Comparison of ENCODE assay signal across 28 cellular contexts in genomic region chr3:4856136-4856535, GRCh38.
A peak's percentile ranks its signal among the peaks of the same experiment; 100 is the strongest.
DNase-seq lines count a peak whose midpoint lies in the region; ATAC-seq and TF ChIP-seq lines count a peak whose summit lies in the region.
"Had no signal": no experiment of that assay in that cellular context is flagged by ENCODE, and none has a peak within 500 bp of the region (broad histone marks: within the 10 kb centered on the region; RNA-seq: fewer than 3 reads in every experiment).

No MANE protein-coding gene starts in this region.

- CTCF ChIA-PET in activated CD4-positive, alpha-beta memory T cell treated with anti-CD3 and anti-CD28 coated beads for 36 hours (lab: Charles Lee) = interaction anchor here (1.0 kb wide), 1 partner anchor 116 kb away, joined by 3 read pairs; no protein-coding TSS in a partner anchor
- CTCF ChIA-PET in activated CD4-positive, alpha-beta memory T cell treated with anti-CD3 and anti-CD28 coated beads, Interleukin-2, amount 10 ng/mL, durations not matched to agents 7 days and 5 days (lab: Charles Lee) = no interaction called here

- POLR2A ChIA-PET in activated CD4-positive, alpha-beta memory T cell treated with anti-CD3 and anti-CD28 coated beads for 36 hours (lab: Charles Lee) = no interaction called here
- POLR2A ChIA-PET in activated CD4-positive, alpha-beta memory T cell treated with anti-CD3 and anti-CD28 coated beads, Interleukin-2, amount 10 ng/mL, durations not matched to agents 7 days and 5 days (lab: Charles Lee) = no interaction called here

- H3K36me3 ChIP-seq in right lobe of liver = no peaks in the 10 kb centered on the region
- H3K36me3 ChIP-seq: adrenal gland, HAP-1, prostate gland, sigmoid colon, thoracic aorta, WERI-Rb-1 had no signal

- no peaks in the 10 kb centered on the region for H3K27me3 ChIP-seq in right lobe of liver
- H3K27me3 ChIP-seq: adrenal gland, body of pancreas, sigmoid colon had no signal

- H3K4me1 Mint-ChIP-seq in activated CD4-positive, alpha-beta memory T cell treated with anti-CD3 and anti-CD28 coated beads for 36 hours (ENCODE audit: low read depth) = peaks cover 49% of the 10 kb centered on the region
- peaks cover 51% of the 10 kb centered on the region for H3K4me1 Mint-ChIP-seq in activated CD4-positive, alpha-beta memory T cell treated with anti-CD3 and anti-CD28 coated beads, Interleukin-2, amount 10 ng/mL, durations not matched to agents 7 days and 5 days
- H3K4me1 Mint-ChIP-seq in activated T-helper 17 cell treated with anti-CD3 and anti-CD28 coated beads, Interleukin-2, amount 50 U/mL, for 72 hours = peaks cover 44% of the 10 kb centered on the region
- peaks cover 16% of the 10 kb centered on the region for H3K4me1 Mint-ChIP-seq in endothelial cell (ENCODE audit: unreplicated experiment)

- no peak overlapping the region for H3K4me3 Mint-ChIP-seq in activated CD4-positive, alpha-beta memory T cell treated with anti-CD3 and anti-CD28 coated beads for 36 hours
- H3K4me3 Mint-ChIP-seq in activated CD4-positive, alpha-beta memory T cell treated with anti-CD3 and anti-CD28 coated beads, Interleukin-2, amount 10 ng/mL, durations not matched to agents 7 days and 5 days = no peak overlapping the region
- peak overlapping the region; percentile 19 for H3K4me3 Mint-ChIP-seq in activated T-helper 17 cell treated with anti-CD3 and anti-CD28 coated beads, Interleukin-2, amount 50 U/mL, for 72 hours
- no peak overlapping the region for H3K4me3 Mint-ChIP-seq in endothelial cell (ENCODE audit: unreplicated experiment)
- H3K4me3 Mint-ChIP-seq: stimulated activated naive B cell treated with anti-CD40 and anti-IgM and Interleukin-4, amounts not matched to agents 10 μg/mL and 1 μg/mL and 100 μg/mL, for 72 hours had no signal

- WGBS in right lobe of liver (ENCODE audit: insufficient coverage, low coverage, low lambda C conversion rate, missing lambda C conversion rate) = 13% methylated on average over 2 of the region's 2 CpGs

- H3K4me3 ChIP-seq in right lobe of liver = no peak overlapping the region
- H3K4me3 ChIP-seq: adrenal gland, body of pancreas, HAP-1, prostate gland, sigmoid colon, thoracic aorta had no signal

- ATAC-seq in HG02588 (IDR thresholded peaks at IDR 0.05; ENCODE audit: unreplicated experiment) (peak; percentile 49), right lobe of liver (peak; percentile 81 to 95 (median 88))
- ATAC-seq in activated T-helper 17 cell treated with anti-CD3 and anti-CD28 coated beads, Interleukin-2, amount 50 U/mL, for 72 hours (replicated peaks) = peak; percentile 52
- ATAC-seq: left ventricle myocardium superior; stimulated activated naive B cell treated with anti-CD40 and anti-IgM and Interleukin-4, amounts not matched to agents 10 μg/mL and 1 μg/mL and 100 μg/mL, for 72 hours had no signal

- H3K9me3 Mint-ChIP-seq in activated CD4-positive, alpha-beta memory T cell treated with anti-CD3 and anti-CD28 coated beads for 36 hours = peaks cover 9% of the 10 kb centered on the region
- H3K9me3 Mint-ChIP-seq in activated CD4-positive, alpha-beta memory T cell treated with anti-CD3 and anti-CD28 coated beads, Interleukin-2, amount 10 ng/mL, durations not matched to agents 7 days and 5 days = peaks cover 25% of the 10 kb centered on the region
- H3K9me3 Mint-ChIP-seq in activated T-helper 17 cell treated with anti-CD3 and anti-CD28 coated beads, Interleukin-2, amount 50 U/mL, for 72 hours = peaks cover 1% of the 10 kb centered on the region
- H3K9me3 Mint-ChIP-seq in endothelial cell (ENCODE audit: unreplicated experiment) = no peaks in the 10 kb centered on the region

- TF ChIP-seq POLR2A in right lobe of liver (IDR thresholded peaks at IDR 0.05) = no peak

- no peak for DNase-seq in activated CD4-positive, alpha-beta memory T cell treated with anti-CD3 and anti-CD28 coated beads for 36 hours
- DNase-seq in activated CD4-positive, alpha-beta memory T cell treated with anti-CD3 and anti-CD28 coated beads, Interleukin-2, amount 10 ng/mL, durations not matched to agents 7 days and 5 days = no peak
- DNase-seq in right lobe of liver (peak in 1 of 3 donors; percentile 33), NCI-H1417 (lab: John Stamatoyannopoulos, UW) (no peak), endothelial cell (ENCODE audit: low spot score) (no peak), ecto neural progenitor cell (ENCODE audit: low spot score) (no peak)
- DNase-seq: activated CD4-positive, alpha-beta T cell treated with anti-CD3 and anti-CD28 coated beads, Interleukin-2, amount 50 U/mL, for 1 hour; activated CD8-positive, alpha-beta memory T cell treated with anti-CD3 and anti-CD28 coated beads, Interleukin-2, amount 50 U/mL, for 48 hours; activated effector memory CD4-positive, alpha-beta T cell treated with anti-CD3 and anti-CD28 coated beads, Interleukin-2, amount 50 U/mL, for 16 hours; adrenal gland; body of pancreas; DMS 273 treated with DMSO at 0.1 percent for 48 hours; left ventricle myocardium superior; MV-4-11; NCI-H146; NCI-H446; SHP77; sigmoid colon; stimulated activated CD4-positive, alpha-beta T cell treated with anti-CD3 and anti-CD28 coated beads, Interleukin-4, amount 100 ng/mL, for 24 hours; stimulated activated naive B cell treated with anti-CD40 and anti-IgM and Interleukin-4, amounts not matched to agents 10 μg/mL and 1 μg/mL and 100 μg/mL, for 72 hours; T-helper 9 cell; WERI-Rb-1 had no signal

- H3K27ac Mint-ChIP-seq in activated CD4-positive, alpha-beta memory T cell treated with anti-CD3 and anti-CD28 coated beads for 36 hours = peak overlapping the region; percentile 3
- H3K27ac Mint-ChIP-seq in activated CD4-positive, alpha-beta memory T cell treated with anti-CD3 and anti-CD28 coated beads, Interleukin-2, amount 10 ng/mL, durations not matched to agents 7 days and 5 days = no peak overlapping the region
- H3K27ac Mint-ChIP-seq in activated T-helper 17 cell treated with anti-CD3 and anti-CD28 coated beads, Interleukin-2, amount 50 U/mL, for 72 hours = peak overlapping the region; percentile 92
- H3K27ac Mint-ChIP-seq in endothelial cell (ENCODE audit: unreplicated experiment) = no peak overlapping the region
- H3K27ac Mint-ChIP-seq: stimulated activated naive B cell treated with anti-CD40 and anti-IgM and Interleukin-4, amounts not matched to agents 10 μg/mL and 1 μg/mL and 100 μg/mL, for 72 hours had no signal

- H3K9me3 ChIP-seq in right lobe of liver = no peaks in the 10 kb centered on the region
- H3K9me3 ChIP-seq: body of pancreas, HAP-1, prostate gland had no signal

- TF ChIP-seq CTCF in right lobe of liver (IDR thresholded peaks at IDR 0.05) (no peak), endothelial cell (IDR thresholded peaks at IDR 0.05; ENCODE audit: unreplicated experiment) (no peak)

- peak overlapping the region in 2 of 3 donors; percentile 2 to 22 for H3K27ac ChIP-seq in right lobe of liver
- H3K27ac ChIP-seq: adrenal gland, sigmoid colon, thoracic aorta, WERI-Rb-1 had no signal

- H3K27me3 Mint-ChIP-seq in activated CD4-positive, alpha-beta memory T cell treated with anti-CD3 and anti-CD28 coated beads for 36 hours = no peaks in the 10 kb centered on the region
- no peaks in the 10 kb centered on the region for H3K27me3 Mint-ChIP-seq in activated CD4-positive, alpha-beta memory T cell treated with anti-CD3 and anti-CD28 coated beads, Interleukin-2, amount 10 ng/mL, durations not matched to agents 7 days and 5 days
- no peaks in the 10 kb centered on the region for H3K27me3 Mint-ChIP-seq in activated T-helper 17 cell treated with anti-CD3 and anti-CD28 coated beads, Interleukin-2, amount 50 U/mL, for 72 hours
- H3K27me3 Mint-ChIP-seq in endothelial cell (ENCODE audit: unreplicated experiment) = peaks cover 2% of the 10 kb centered on the region
- H3K27me3 Mint-ChIP-seq: CD4-positive, alpha-beta memory T cell; stimulated activated naive B cell treated with anti-CD40 and anti-IgM and Interleukin-4, amounts not matched to agents 10 μg/mL and 1 μg/mL and 100 μg/mL, for 72 hours had no signal

- H3K36me3 Mint-ChIP-seq in activated CD4-positive, alpha-beta memory T cell treated with anti-CD3 and anti-CD28 coated beads for 36 hours = peaks cover 4% of the 10 kb centered on the region
- peaks cover 54% of the 10 kb centered on the region for H3K36me3 Mint-ChIP-seq in activated CD4-positive, alpha-beta memory T cell treated with anti-CD3 and anti-CD28 coated beads, Interleukin-2, amount 10 ng/mL, durations not matched to agents 7 days and 5 days (ENCODE audit: low read depth)
- H3K36me3 Mint-ChIP-seq in activated T-helper 17 cell treated with anti-CD3 and anti-CD28 coated beads, Interleukin-2, amount 50 U/mL, for 72 hours (ENCODE audit: low read depth) = no peaks in the 10 kb centered on the region
- peaks cover 5% of the 10 kb centered on the region for H3K36me3 Mint-ChIP-seq in endothelial cell (ENCODE audit: low read depth, unreplicated experiment)

- intact Hi-C loops in activated CD4-positive, alpha-beta memory T cell treated with anti-CD3 and anti-CD28 coated beads for 36 hours (cut with micrococcal nuclease) = no loop called here
- intact Hi-C loops in right lobe of liver (cut with DNase I) = no loop called here

- H3K4me1 ChIP-seq in right lobe of liver = peaks cover 0 to 10% (median 3%) of the 10 kb centered on the region in 4 donors
- H3K4me1 ChIP-seq: prostate gland had no signal

Comparison
In these comparisons a context has a peak if more than half of its experiments do, and no peak if none do; other contexts are left out.
1. H3K27ac Mint-ChIP-seq: peak in activated CD4-positive, alpha-beta memory T cell treated with anti-CD3 and anti-CD28 coated beads for 36 hours (single experiment) and activated T-helper 17 cell treated with anti-CD3 and anti-CD28 coated beads, Interleukin-2, amount 50 U/mL, for 72 hours (single experiment); none in activated CD4-positive, alpha-beta memory T cell treated with anti-CD3 and anti-CD28 coated beads, Interleukin-2, amount 10 ng/mL, durations not matched to agents 7 days and 5 days (single experiment) and endothelial cell (single experiment).
2. Peak in every context shown above with its lines, with median percentiles within 50 percentile points of each other: ATAC-seq.